Comparison of ENCODE assay signal across 16 cellular contexts in genomic region chr2:23549821-23550535, GRCh38.
A peak's percentile ranks its signal among the peaks of the same experiment; 100 is the strongest.
DNase-seq lines count a peak whose midpoint lies in the region; ATAC-seq, FAIRE-seq and TF ChIP-seq lines count a peak whose summit lies in the region.
"Had no signal": no experiment of that assay in that cellular context is flagged by ENCODE, and none has a peak within 500 bp of the region (broad histone marks: within the 10 kb centered on the region; RNA-seq: fewer than 3 reads in every experiment).

No MANE protein-coding gene starts in this region.

- H3K4me1 ChIP-seq in IMR-90 (ENCODE audit: control insufficient read depth, insufficient read depth, low read length): peaks cover 15% of the 10 kb centered on the region
- peaks cover 20% of the 10 kb centered on the region for H3K4me1 ChIP-seq in astrocyte (ENCODE audit: insufficient read depth, low read length)
- peaks cover 21% of the 10 kb centered on the region for H3K4me1 ChIP-seq in mesenchymal stem cell (ENCODE audit: control insufficient read depth, insufficient read depth, low read depth, low read length)
- H3K4me1 ChIP-seq in psoas muscle: no peaks in the 10 kb centered on the region

- H2BK120ac ChIP-seq in IMR-90 (ENCODE audit: low read depth, low read length): no peak overlapping the region
- no peak overlapping the region for H2BK120ac ChIP-seq in mesenchymal stem cell (ENCODE audit: low read depth, low read length)

- H2AFZ ChIP-seq in IMR-90 (replicated peaks; ENCODE audit: low read length, poor library complexity): peak overlapping the region; percentile 45
- peak overlapping the region; percentile 58 for H2AFZ ChIP-seq in astrocyte (ENCODE audit: low read depth, low read length)
- H2AFZ ChIP-seq in mesenchymal stem cell (ENCODE audit: low read depth, low read length): no peak overlapping the region

- H2BK20ac ChIP-seq in IMR-90 (ENCODE audit: low read depth, low read length): no peak overlapping the region

- H3K56ac ChIP-seq in IMR-90 (ENCODE audit: extremely low read depth, insufficient read depth, low read length): no peak overlapping the region

- no peaks in the 10 kb centered on the region for H3K79me2 ChIP-seq in astrocyte (ENCODE audit: insufficient read depth, low read length)

- FAIRE-seq in astrocyte (lab: Jason Lieb, UNC): no peak
- FAIRE-seq: GM12892 had no signal

- no TSS peak for BruUV-seq in IMR-90 (replicated peaks; lab: Mats Ljungman, UMichigan)

- H3K9me3 ChIP-seq in IMR-90 (ENCODE audit: control insufficient read depth, insufficient read depth, low read length) (no peaks in the 10 kb centered on the region), astrocyte (ENCODE audit: insufficient read depth, low read depth, low read length) (no peaks in the 10 kb centered on the region), mesenchymal stem cell (ENCODE audit: control insufficient read depth, low read length) (no peaks in the 10 kb centered on the region), psoas muscle (no peaks in the 10 kb centered on the region)
- H3K9me3 ChIP-seq: right atrium auricular region had no signal

- peak overlapping the region; percentile 44 for H2AK9ac ChIP-seq in IMR-90 (replicated peaks; ENCODE audit: low read depth, low read length, poor library complexity)

- ATAC-seq in IMR-90 (ENCODE audit: low read depth): no peak
- ATAC-seq in psoas muscle: no peak

- H3K23ac ChIP-seq in IMR-90 (ENCODE audit: low read depth, low read length) (no peak overlapping the region), mesenchymal stem cell (ENCODE audit: low read length in 2 of 2) (no peak overlapping the region)

- H3K4me2 ChIP-seq in IMR-90 (ENCODE audit: low read depth, low read length): no peak overlapping the region
- H3K4me2 ChIP-seq in astrocyte (ENCODE audit: low read length): peak overlapping the region; percentile 74
- no peak overlapping the region for H3K4me2 ChIP-seq in mesenchymal stem cell (ENCODE audit: low read length, poor library complexity, severe bottlenecking)

- peaks cover 2% of the 10 kb centered on the region for H3K9me3 Mint-ChIP-seq in astrocyte (ENCODE audit: unreplicated experiment)
- H3K9me3 Mint-ChIP-seq in activated naive CD4-positive, alpha-beta T cell treated with anti-CD3 and anti-CD28 coated beads, Interleukin-2, amount 10 ng/mL, durations not matched to agents 7 days and 5 days: no peaks in the 10 kb centered on the region

- H2AK5ac ChIP-seq in IMR-90 (ENCODE audit: low read depth, low read length) (no peak overlapping the region), mesenchymal stem cell (ENCODE audit: low read length, severe bottlenecking) (peak overlapping the region; percentile 37)

- CTCF ChIA-PET in IMR-90 (lab: Yijun Ruan, JAX): no interaction called here
- CTCF ChIA-PET in activated naive CD4-positive, alpha-beta T cell treated with anti-CD3 and anti-CD28 coated beads, Interleukin-2, amount 10 ng/mL, durations not matched to agents 7 days and 5 days (lab: Charles Lee): interaction anchor here (0.6 kb wide), 1 partner anchor 89 kb away, joined by 3 read pairs; no protein-coding TSS in a partner anchor

- dilution Hi-C loops in IMR-90 (cut with HindIII; ENCODE audit: low sequenced_read_pairs, unreplicated experiment): no loop called here

- H4K8ac ChIP-seq in IMR-90 (ENCODE audit: low read depth in 2 of 2, low read length in 2 of 2) (no peak overlapping the region), mesenchymal stem cell (ENCODE audit: low read length) (no peak overlapping the region)

- H3K9me1 ChIP-seq in IMR-90 (ENCODE audit: insufficient read depth, low read length): peaks cover 7% of the 10 kb centered on the region; the same call in 1 of the 2 replicates

- H3K36me3 Mint-ChIP-seq in astrocyte (ENCODE audit: low read depth, unreplicated experiment): peaks cover 2% of the 10 kb centered on the region
- no peaks in the 10 kb centered on the region for H3K36me3 Mint-ChIP-seq in activated naive CD4-positive, alpha-beta T cell treated with anti-CD3 and anti-CD28 coated beads, Interleukin-2, amount 10 ng/mL, durations not matched to agents 7 days and 5 days

- WGBS in IMR-90 (ENCODE audit: extremely low coverage in 2 of 2, insufficient read length in 1 of 2), 2 experiments: 69% methylated on average over 9 of the region's 17 CpGs; no CpG with 5 or more reads in 1 of the 2 experiments
- WGBS in mesenchymal stem cell: 71% methylated on average over 17 of the region's 17 CpGs
- 82 to 87% (median 83%) methylated on average over 17 of the region's 17 CpGs for WGBS in psoas muscle, 3 donors

- no peak overlapping the region for H3K4me3 ChIP-seq in IMR-90 (ENCODE audit: insufficient read depth, low read depth, low read length)
- no peak overlapping the region for H3K4me3 ChIP-seq in astrocyte (ENCODE audit: insufficient read depth, low read depth, low read length)
- H3K4me3 ChIP-seq in mesenchymal stem cell (ENCODE audit: insufficient read depth in 1 of 2, low read depth in 1 of 2, low read length in 2 of 2): no peak overlapping the region
- no peak overlapping the region for H3K4me3 ChIP-seq in psoas muscle
- H3K4me3 ChIP-seq: right atrium auricular region had no signal

- peaks cover 58% of the 10 kb centered on the region for H3K27me3 Mint-ChIP-seq in astrocyte (ENCODE audit: low read depth, unreplicated experiment)
- H3K27me3 Mint-ChIP-seq in activated naive CD4-positive, alpha-beta T cell treated with anti-CD3 and anti-CD28 coated beads, Interleukin-2, amount 10 ng/mL, durations not matched to agents 7 days and 5 days: peaks cover 4% of the 10 kb centered on the region

- H4K20me1 ChIP-seq in IMR-90 (ENCODE audit: insufficient read depth, low read length) (peaks cover 3% of the 10 kb centered on the region; the same call in 1 of the 2 replicates), astrocyte (ENCODE audit: insufficient read depth, low read length) (no peaks in the 10 kb centered on the region)

- no peak overlapping the region for H3K9ac ChIP-seq in IMR-90 (ENCODE audit: low read depth, low read length)
- H3K9ac ChIP-seq in astrocyte (ENCODE audit: low read length): no peak overlapping the region
- H3K9ac ChIP-seq in mesenchymal stem cell (ENCODE audit: low read length): no peak overlapping the region

- H4K91ac ChIP-seq in IMR-90 (ENCODE audit: insufficient read depth, low read depth, low read length) (no peak overlapping the region), mesenchymal stem cell (ENCODE audit: low read length) (peak overlapping the region; percentile 47)

- peak; percentile 49 for DNase-seq in AG20443 (ENCODE audit: low spot score)
- DNase-seq in IMR-90: peak; percentile 50
- DNase-seq in astrocyte (ENCODE audit: low read depth): peak; percentile 58
- DNase-seq in mesenchymal stem cell: peak; percentile 48
- no peak for DNase-seq in activated naive CD4-positive, alpha-beta T cell treated with anti-CD3 and anti-CD28 coated beads, Interleukin-2, amount 10 ng/mL, durations not matched to agents 7 days and 5 days
- no peak for DNase-seq in germinal center (ENCODE audit: low spot score)
- DNase-seq in AG08396 (ENCODE audit: low spot score): no peak
- DNase-seq in psoas muscle: no peak
- DNase-seq: activated T-cell treated with anti-CD3 and anti-CD28 coated beads, Interleukin-2, amount 50 U/mL, for 1 hour; effector CD8-positive, alpha-beta T cell; EL; foreskin fibroblast; stimulated activated CD4-positive, alpha-beta T cell treated with anti-CD3 and anti-CD28 coated beads, Interleukin-4, amount 100 ng/mL, for 4 hours; stimulated activated naive CD4-positive, alpha-beta T cell had no signal

- H3K4ac ChIP-seq in IMR-90 (ENCODE audit: low read depth, low read length) (no peak overlapping the region), mesenchymal stem cell (ENCODE audit: low read depth in 1 of 2, low read length in 2 of 2) (peak overlapping the region; percentile 32 to 61)

- no peak overlapping the region for H2BK5ac ChIP-seq in IMR-90 (ENCODE audit: low read depth, low read length, poor library complexity, severe bottlenecking)
- no peak overlapping the region for H2BK5ac ChIP-seq in mesenchymal stem cell (ENCODE audit: low read depth, low read length, poor library complexity, severe bottlenecking)

- H4K5ac ChIP-seq in IMR-90 (ENCODE audit: low read depth, low read length): no peak overlapping the region

- intact Hi-C loops in IMR-90 (cut with micrococcal nuclease): loop anchor here (5.0 kb wide), 1 partner anchor 163 kb away; the partner anchor contains the start of gene KLHL29
- intact Hi-C loops in psoas muscle (cut with DNase I): no loop called here

- POLR2A ChIA-PET in IMR-90 (lab: Charles Lee; ENCODE audit: unreplicated experiment): no interaction called here

- H3K14ac ChIP-seq in IMR-90 (replicated peaks; ENCODE audit: low read depth, low read length) (no peak overlapping the region), mesenchymal stem cell (ENCODE audit: low read length in 2 of 2) (peak overlapping the region in 1 of 2 experiments; percentile 85)

- no peak overlapping the region for H3K4me3 Mint-ChIP-seq in astrocyte (ENCODE audit: unreplicated experiment)
- no peak overlapping the region for H3K4me3 Mint-ChIP-seq in activated naive CD4-positive, alpha-beta T cell treated with anti-CD3 and anti-CD28 coated beads, Interleukin-2, amount 10 ng/mL, durations not matched to agents 7 days and 5 days

- in situ Hi-C loops in IMR-90 (cut with MboI; ENCODE audit: low sequenced_read_pairs): no loop called here

- H2BK15ac ChIP-seq in IMR-90 (ENCODE audit: low read depth, low read length) (no peak overlapping the region), mesenchymal stem cell (ENCODE audit: low read depth, poor library complexity, severe bottlenecking) (peak overlapping the region; percentile 60)

- no peak overlapping the region for H3K18ac ChIP-seq in IMR-90 (ENCODE audit: low read depth, low read length)
- peak overlapping the region; percentile 37 to 38 for H3K18ac ChIP-seq in mesenchymal stem cell (ENCODE audit: low read depth in 1 of 2, low read length in 2 of 2)

- peaks cover 14% of the 10 kb centered on the region for H3K4me1 Mint-ChIP-seq in astrocyte (ENCODE audit: low read depth, unreplicated experiment)
- H3K4me1 Mint-ChIP-seq in activated naive CD4-positive, alpha-beta T cell treated with anti-CD3 and anti-CD28 coated beads, Interleukin-2, amount 10 ng/mL, durations not matched to agents 7 days and 5 days: peaks cover 11% of the 10 kb centered on the region

- TF ChIP-seq CTCF in IMR-90 (conservative IDR thresholded peaks at IDR 0.05; ENCODE audit: low read depth, low read length) (no peak), astrocyte (IDR thresholded peaks at IDR 0.05; ENCODE audit: insufficient read depth, low read depth, low read length) (no peak), psoas muscle (IDR thresholded peaks at IDR 0.05) (no peak)

- no peak for TF ChIP-seq RAD21 in IMR-90 (IDR thresholded peaks at IDR 0.05; ENCODE audit: low read length)

- H3K27me3 ChIP-seq in IMR-90 (ENCODE audit: control insufficient read depth, insufficient read depth, low read length) (no peaks in the 10 kb centered on the region), astrocyte (ENCODE audit: insufficient read depth, low read length) (no peaks in the 10 kb centered on the region), mesenchymal stem cell (ENCODE audit: control insufficient read depth in 1 of 2, insufficient read depth in 1 of 2, low read length in 2 of 2) (no peaks in the 10 kb centered on the region), psoas muscle (ENCODE audit: insufficient read depth in 3 of 3, low read length in 2 of 3) (no peaks in the 10 kb centered on the region)
- H3K27me3 ChIP-seq: right atrium auricular region had no signal

- H2BK12ac ChIP-seq in mesenchymal stem cell (ENCODE audit: low read length in 2 of 2): peak overlapping the region in 1 of 2 experiments; percentile 61

- H3K36me3 ChIP-seq in IMR-90 (ENCODE audit: control insufficient read depth, insufficient read depth, low read length): no peaks in the 10 kb centered on the region
- no peaks in the 10 kb centered on the region for H3K36me3 ChIP-seq in astrocyte (ENCODE audit: insufficient read depth, low read length)
- peaks cover 3% of the 10 kb centered on the region in 2 experiments for H3K36me3 ChIP-seq in mesenchymal stem cell (ENCODE audit: control insufficient read depth in 1 of 2, insufficient read depth in 2 of 2, low read depth in 1 of 2, low read length in 2 of 2)
- H3K36me3 ChIP-seq in psoas muscle (ENCODE audit: insufficient read depth in 1 of 2, low read depth in 1 of 2): no peaks in the 10 kb centered on the region
- H3K36me3 ChIP-seq: right atrium auricular region had no signal

- no peak for TF ChIP-seq POLR2A in IMR-90 (IDR thresholded peaks at IDR 0.05; ENCODE audit: low read depth, low read length)

- H3K27ac ChIP-seq in IMR-90 (ENCODE audit: insufficient read depth, low read length) (no peak overlapping the region), astrocyte (ENCODE audit: low read depth, low read length) (no peak overlapping the region), mesenchymal stem cell (ENCODE audit: low read length, poor library complexity, severe bottlenecking) (no peak overlapping the region), psoas muscle (no peak overlapping the region)

- H3K27ac Mint-ChIP-seq in astrocyte (ENCODE audit: unreplicated experiment): no peak overlapping the region
- H3K27ac Mint-ChIP-seq in activated naive CD4-positive, alpha-beta T cell treated with anti-CD3 and anti-CD28 coated beads, Interleukin-2, amount 10 ng/mL, durations not matched to agents 7 days and 5 days: no peak overlapping the region

- H3K79me1 ChIP-seq in IMR-90 (ENCODE audit: low read depth in 1 of 2, low read length in 2 of 2) (peaks cover 0 to 5% of the 10 kb centered on the region in 2 experiments; a peak in 3 of 4 replicates), mesenchymal stem cell (replicated peaks; ENCODE audit: low read length, poor library complexity, severe bottlenecking) (peaks cover 4% of the 10 kb centered on the region)

Comparison
In these comparisons a context has a peak if more than half of its experiments do, and no peak if none do; other contexts are left out.
1. DNase-seq: peak in AG20443 (single experiment), IMR-90 (single experiment), astrocyte (single experiment) and mesenchymal stem cell (single experiment); none in activated naive CD4-positive, alpha-beta T cell treated with anti-CD3 and anti-CD28 coated beads, Interleukin-2, amount 10 ng/mL, durations not matched to agents 7 days and 5 days (single experiment), germinal center (single experiment), AG08396 (single experiment) and psoas muscle (0 of 2).